In the genomic region with DNA sequence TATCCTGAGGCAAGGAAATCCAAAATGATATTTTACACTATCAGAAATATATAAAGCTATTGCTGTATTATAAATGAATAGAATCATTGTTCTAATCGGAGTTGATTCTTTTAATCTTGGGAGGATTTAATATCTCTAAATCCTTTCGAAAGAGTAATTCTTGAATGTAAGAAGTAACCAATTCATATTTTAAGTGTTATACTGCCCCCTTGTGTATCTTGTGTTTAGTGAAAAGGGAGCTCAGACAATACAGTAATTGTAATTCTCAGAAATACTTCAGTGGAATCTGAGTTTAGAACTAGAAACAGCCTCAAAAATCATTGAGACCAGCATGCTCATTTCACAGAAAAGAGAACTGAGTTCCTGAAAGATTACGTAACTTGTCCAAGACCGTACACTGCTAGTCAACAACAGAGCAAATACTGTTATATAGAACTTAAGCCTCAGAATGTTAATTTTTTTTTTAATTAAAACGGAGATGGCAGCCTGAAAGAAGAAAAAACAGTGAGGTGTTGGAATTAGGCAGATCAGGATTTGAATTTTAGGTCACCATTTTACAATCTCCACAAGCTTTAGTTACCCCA, we compare ENCODE assay signal across 8 cellular contexts. TPM values are rescaled to one million over a fixed set of nuclear protein-coding genes. Genes with fewer than 3 reads are reported as not detected.
DNase-seq lines count a peak whose midpoint lies in the region; ATAC-seq and TF ChIP-seq lines count a peak whose summit lies in the region.

No MANE protein-coding gene starts in this region.

- no peaks in the 10 kb centered on the region for H3K9me2 ChIP-seq in OCI-LY7 (ENCODE audit: insufficient read depth, low read length)

- H3K4me1 ChIP-seq in OCI-LY7 (ENCODE audit: insufficient read depth, low read length, poor library complexity, severe bottlenecking) = no peaks in the 10 kb centered on the region

- intact Hi-C loops in OCI-LY7 (cut with micrococcal nuclease; ENCODE audit: unreplicated experiment) = loop anchor here (1.0 to 10.0 kb wide), 3 partner anchors 319 to 947 kb away; no protein-coding TSS in a partner anchor

- H3K4me3 Mint-ChIP-seq in memory B cell = no peak overlapping the region

- H3K27ac Mint-ChIP-seq in memory B cell = no peak overlapping the region

- no peaks in the 10 kb centered on the region for H3K4me1 Mint-ChIP-seq in memory B cell

- no peaks in the 10 kb centered on the region for H3K36me3 Mint-ChIP-seq in memory B cell

- H3K4me2 ChIP-seq in OCI-LY7 (ENCODE audit: low read length) = no peak overlapping the region

- no peak overlapping the region for H2AFZ ChIP-seq in OCI-LY7 (ENCODE audit: low read length)

- H3K79me2 ChIP-seq in OCI-LY7 (ENCODE audit: insufficient read depth, low read depth, low read length) = no peaks in the 10 kb centered on the region

- BruUV-seq in OCI-LY7 (replicated peaks; lab: Mats Ljungman, UMichigan) = no TSS peak

- ATAC-seq in GM19395 (IDR thresholded peaks at IDR 0.05; ENCODE audit: unreplicated experiment) = peak; percentile 74
- ATAC-seq in memory B cell (ENCODE audit: low read depth) = peak; percentile 49
- no peak for ATAC-seq in HG03521 (IDR thresholded peaks at IDR 0.05; ENCODE audit: unreplicated experiment)
- ATAC-seq in stimulated activated naive CD8-positive, alpha-beta T cell treated with anti-CD3 and anti-CD28 coated beads, Interleukin-15, Interleukin-2, amounts not matched to agents 100 U/mL and 50 U/mL, for 24 hours = no peak

- no peak overlapping the region for H3K4me3 ChIP-seq in OCI-LY7 (ENCODE audit: low read depth, low read length, poor library complexity, severe bottlenecking)

- TF ChIP-seq CTCF in C4-2B (conservative IDR thresholded peaks at IDR 0.05) (peak; percentile 86), OCI-LY7 (conservative IDR thresholded peaks at IDR 0.05; ENCODE audit: low read length) (peak; percentile 90)

- no peaks in the 10 kb centered on the region for H3K36me3 ChIP-seq in OCI-LY7 (ENCODE audit: insufficient read depth, low read length)

- POLR2A ChIA-PET in OCI-LY7 (lab: Charles Lee) = interaction anchor here (1.0 kb wide), 1 partner anchor 14 kb away, joined by 3 read pairs; no protein-coding TSS in a partner anchor

- CTCF ChIA-PET in OCI-LY7 (lab: Charles Lee; ENCODE audit: unreplicated experiment) = interaction anchor here (1.0 kb wide), 1 partner anchor 350 kb away, joined by 3 read pairs; no protein-coding TSS in a partner anchor

- H3K27ac ChIP-seq in C4-2B = no peak overlapping the region
- H3K27ac ChIP-seq in OCI-LY7 (ENCODE audit: low read depth, low read length, poor library complexity, severe bottlenecking) = no peak overlapping the region

- DNase-seq in LHCN-M2 (ENCODE audit: low read depth) (peak; percentile 51), OCI-LY7 (ENCODE audit: low spot score) (peak; percentile 76), dermis microvascular lymphatic vessel endothelial cell (ENCODE audit: low read depth in 2 of 2) (peak; percentile 24 to 42), memory B cell (ENCODE audit: low spot score in 2 of 2) (peak in 1 of 2 donors; percentile 33)
- DNase-seq in stimulated activated naive CD8-positive, alpha-beta T cell treated with anti-CD3 and anti-CD28 coated beads, Interleukin-15, Interleukin-2, amounts not matched to agents 100 U/mL and 50 U/mL, for 24 hours = no peak

- H3K27me3 Mint-ChIP-seq in memory B cell = no peaks in the 10 kb centered on the region

- no peaks in the 10 kb centered on the region for H3K9me3 Mint-ChIP-seq in memory B cell

- no peaks in the 10 kb centered on the region for H3K9me3 ChIP-seq in OCI-LY7 (ENCODE audit: low read length)

- H4K20me1 ChIP-seq in OCI-LY7 (ENCODE audit: insufficient read depth, low read length) = no peaks in the 10 kb centered on the region

RNA-seq across cellular contexts. Expression of a gene that starts 42.9 kb away (rescaled TPM):
- not detected in 2 replicates for total RNA-seq in LHCN-M2 (2014; rRNA removed)
- not detected for polyA plus RNA-seq in LHCN-M2 (2012)
- total RNA-seq in OCI-LY7 (2014; rRNA removed; shearing (Covaris generic)) = 0.06 TPM in 1 of 2 replicates, not detected in the other
- not detected in 2 replicates for total RNA-seq in OCI-LY7 (2022)
- total RNA-seq in dermis microvascular lymphatic vessel endothelial cell = under 0.01 TPM in 1 of 2 replicates, not detected in the other

Comparison
In these comparisons a context has a peak if more than half of its experiments do, and no peak if none do; other contexts are left out.
1. ATAC-seq: peak in GM19395 (single experiment) and memory B cell (single experiment); none in HG03521 (single experiment) and stimulated activated naive CD8-positive, alpha-beta T cell treated with anti-CD3 and anti-CD28 coated beads, Interleukin-15, Interleukin-2, amounts not matched to agents 100 U/mL and 50 U/mL, for 24 hours (single experiment).